Comparison of ENCODE assay signal across 8 cellular contexts in genomic region chr16:3023415-3023668, GRCh38. TPM values are rescaled to one million over a fixed set of nuclear protein-coding genes. Genes with fewer than 3 reads are reported as not detected.
DNase-seq lines count a peak whose midpoint lies in the region; ATAC-seq and TF ChIP-seq lines count a peak whose summit lies in the region.

No MANE protein-coding gene starts in this region.

- H3K36me3 Mint-ChIP-seq in activated naive CD4-positive, alpha-beta T cell treated with anti-CD3 and anti-CD28 coated beads, Interleukin-2, amount 50 U/mL, for 72 hours = peaks cover 11 to 16% of the 10 kb centered on the region in 2 donors

- intact Hi-C loops in left ventricle myocardium superior (cut with micrococcal nuclease) = no loop called here

- peak; percentile 88 for DNase-seq in LHCN-M2 (ENCODE audit: low read depth)
- DNase-seq in activated naive CD4-positive, alpha-beta T cell treated with anti-CD3 and anti-CD28 coated beads, Interleukin-2, amount 50 U/mL, for 72 hours (ENCODE audit: low spot score in 2 of 2) = no peak
- DNase-seq in left ventricle myocardium superior = no peak
- DNase-seq in retinal pigment epithelial cell (ENCODE audit: low read depth) = no peak

- TF ChIP-seq CTCF in DOHH2 (IDR thresholded peaks at IDR 0.05; ENCODE audit: low read depth, low read length, poor library complexity, severe bottlenecking) = no peak
- TF ChIP-seq CTCF in retinal pigment epithelial cell (conservative IDR thresholded peaks at IDR 0.05; ENCODE audit: low read depth, low read length) = no peak

- H3K9me2 ChIP-seq in DOHH2 (replicated peaks; ENCODE audit: control insufficient read depth, low read length) = no peaks in the 10 kb centered on the region

- H3K9me3 ChIP-seq in DOHH2 (ENCODE audit: control insufficient read depth, insufficient read depth, low read length) = no peaks in the 10 kb centered on the region

- H3K79me2 ChIP-seq in DOHH2 (ENCODE audit: control insufficient read depth, low read length) = peaks cover 5% of the 10 kb centered on the region

- no peaks in the 10 kb centered on the region; the same call in 1 of the 2 replicates for H3K27me3 ChIP-seq in DOHH2 (ENCODE audit: control insufficient read depth, low read length)

- H3K9me3 Mint-ChIP-seq in activated naive CD4-positive, alpha-beta T cell treated with anti-CD3 and anti-CD28 coated beads, Interleukin-2, amount 50 U/mL, for 72 hours = no peaks in the 10 kb centered on the region

- H3K4me3 ChIP-seq in DOHH2 (ENCODE audit: low read length) (peak overlapping the region; percentile 78), retinal pigment epithelial cell (ENCODE audit: low read length) (peak overlapping the region; percentile 64)

- no peak for ATAC-seq in activated naive CD4-positive, alpha-beta T cell treated with anti-CD3 and anti-CD28 coated beads, Interleukin-2, amount 50 U/mL, for 72 hours
- ATAC-seq in left ventricle myocardium superior (peak; percentile 0), GM18520 (IDR thresholded peaks at IDR 0.05; ENCODE audit: unreplicated experiment) (no peak), GM18519 (IDR thresholded peaks at IDR 0.05; ENCODE audit: low FRiP score, unreplicated experiment) (no peak), GM19455 (IDR thresholded peaks at IDR 0.05; ENCODE audit: unreplicated experiment) (no peak)

- no peaks in the 10 kb centered on the region; the same call in 1 of the 2 replicates for H4K20me1 ChIP-seq in DOHH2 (ENCODE audit: control insufficient read depth, insufficient read depth, low read depth, low read length)

- peak overlapping the region; percentile 65 to 85 for H3K27ac Mint-ChIP-seq in activated naive CD4-positive, alpha-beta T cell treated with anti-CD3 and anti-CD28 coated beads, Interleukin-2, amount 50 U/mL, for 72 hours

- H3K4me2 ChIP-seq in DOHH2 (ENCODE audit: low read length) = peak overlapping the region; percentile 90

- H3K36me3 ChIP-seq in DOHH2 (ENCODE audit: control insufficient read depth, low read length) = peaks cover 19% of the 10 kb centered on the region

- peaks cover 43% of the 10 kb centered on the region for H3K4me1 ChIP-seq in DOHH2 (ENCODE audit: control insufficient read depth, low read length)

- peaks cover 14% of the 10 kb centered on the region; the same call in 1 of the 2 replicates for H3F3A ChIP-seq in DOHH2 (ENCODE audit: control insufficient read depth, insufficient read depth)

- no peak overlapping the region for H3K27ac ChIP-seq in DOHH2 (ENCODE audit: low read depth, low read length)

RNA-seq across cellular contexts. Expression of gene HCFC1R1, which starts 0.4 kb away (rescaled TPM):
- total RNA-seq in LHCN-M2 (2014; rRNA removed) (20.6 and 28.1 TPM in 2 replicates), left ventricle myocardium superior (61.1 TPM)
- 165 TPM for polyA plus RNA-seq in LHCN-M2 (2012)
- 10 to 100 TPM; 40.9 to 47.3 TPM for total RNA-seq in activated naive CD4-positive, alpha-beta T cell treated with anti-CD3 and anti-CD28 coated beads, Interleukin-2, amount 50 U/mL, for 72 hours

RNA-seq across cellular contexts. Expression of gene THOC6, which starts 0.5 kb away (rescaled TPM):
- total RNA-seq in LHCN-M2 (2014; rRNA removed) (18.0 and 18.7 TPM in 2 replicates), left ventricle myocardium superior (11.3 TPM)
- polyA plus RNA-seq in LHCN-M2 (2012) = 16.9 TPM
- 10 to 100 TPM; 35.3 to 65.2 TPM for total RNA-seq in activated naive CD4-positive, alpha-beta T cell treated with anti-CD3 and anti-CD28 coated beads, Interleukin-2, amount 50 U/mL, for 72 hours

RNA-seq across cellular contexts. Expression of gene TNFRSF12A, which starts 3.2 kb away (rescaled TPM):
- 574 and 676 TPM in 2 replicates for total RNA-seq in LHCN-M2 (2014; rRNA removed)
- 569 TPM for polyA plus RNA-seq in LHCN-M2 (2012)
- total RNA-seq in activated naive CD4-positive, alpha-beta T cell treated with anti-CD3 and anti-CD28 coated beads, Interleukin-2, amount 50 U/mL, for 72 hours = 10 to 100 TPM in 1 of 2 donors, 1 to 10 TPM in 1; 7.6 to 14.6 TPM
- total RNA-seq in left ventricle myocardium superior = 17.7 TPM

RNA-seq across cellular contexts. Expression of gene CLDN6, which starts 5.4 kb away (rescaled TPM):
- total RNA-seq in LHCN-M2 (2014; rRNA removed) (0.06 TPM in 2 replicates), left ventricle myocardium superior (not detected)
- polyA plus RNA-seq in LHCN-M2 (2012) = 0.23 TPM
- total RNA-seq in activated naive CD4-positive, alpha-beta T cell treated with anti-CD3 and anti-CD28 coated beads, Interleukin-2, amount 50 U/mL, for 72 hours = not detected

RNA-seq across cellular contexts. Expression of gene CLDN9, which starts 10.6 kb away (rescaled TPM):
- not detected in 2 replicates for total RNA-seq in LHCN-M2 (2014; rRNA removed)
- polyA plus RNA-seq in LHCN-M2 (2012) = not detected
- total RNA-seq in activated naive CD4-positive, alpha-beta T cell treated with anti-CD3 and anti-CD28 coated beads, Interleukin-2, amount 50 U/mL, for 72 hours = under 1 TPM in 1 of 2 donors, not detected in 1; 0.11 TPM
- 1.2 TPM for total RNA-seq in left ventricle myocardium superior

Comparison
In these comparisons a context has a peak if more than half of its experiments do, and no peak if none do; other contexts are left out.
1. RNA of gene TNFRSF12A, which starts 3.2 kb away (total RNA-seq): 574 to 676 TPM in LHCN-M2; 17.7 TPM in left ventricle myocardium superior (single experiment) and 7.6 to 14.6 TPM in activated naive CD4-positive, alpha-beta T cell treated with anti-CD3 and anti-CD28 coated beads, Interleukin-2, amount 50 U/mL, for 72 hours; every median in the first group is over 10 times any median in the second.